In the genomic region with DNA sequence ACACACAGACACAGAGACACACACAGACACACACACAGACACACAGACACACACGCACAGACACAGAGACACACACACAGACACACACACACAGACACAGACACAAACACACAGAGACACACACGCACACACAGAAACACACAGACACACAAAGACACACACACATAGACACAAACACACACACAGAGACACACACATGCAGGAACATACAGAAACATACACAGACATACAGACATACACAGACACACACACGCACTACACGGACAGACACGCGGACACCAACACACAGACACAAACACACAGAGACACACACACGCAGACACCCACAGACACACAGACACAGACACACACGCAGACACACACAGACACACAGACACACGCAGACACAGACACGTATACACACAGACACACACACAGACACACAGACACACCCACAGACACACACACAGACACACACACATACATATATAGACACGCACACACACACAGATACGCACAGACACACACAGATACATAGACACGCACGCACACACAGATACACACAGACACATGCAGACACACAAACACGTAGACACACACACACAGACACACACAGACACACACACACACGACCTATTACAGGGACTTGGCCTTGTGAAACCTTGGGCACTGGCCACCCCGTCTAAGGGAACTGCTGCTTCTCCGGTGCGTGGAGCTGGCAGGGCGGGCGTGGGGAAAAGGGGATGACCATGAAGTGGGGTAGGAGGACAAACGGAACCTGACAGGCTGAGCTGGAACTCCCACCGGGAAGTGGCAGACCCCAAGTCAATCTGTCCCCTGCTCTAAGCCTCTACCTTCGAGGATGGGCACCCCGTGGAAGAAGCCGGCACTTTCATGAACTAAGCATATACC, we compare ENCODE assay signal across 17 cellular contexts.
"Had no signal": no experiment of that assay in that cellular context is flagged by ENCODE, and none has a peak within 500 bp of the region (broad histone marks: within the 10 kb centered on the region; RNA-seq: fewer than 3 reads in every experiment).

No MANE protein-coding gene starts in this region.

- DNase-seq: effector memory CD8-positive, alpha-beta T cell; esophagus squamous epithelium; immature natural killer cell; kidney; left cardiac atrium; left ventricle myocardium inferior; lower lobe of right lung; midbrain; psoas muscle; retina; spleen; stimulated activated CD4-positive, alpha-beta T cell treated with anti-CD3 and anti-CD28 coated beads, Interleukin-15, amount 100 ng/mL, for 24 hours; stimulated activated CD4-positive, alpha-beta T cell treated with anti-CD3 and anti-CD28 coated beads, Interleukin-4, amount 100 ng/mL, for 24 hours; tibial artery; upper lobe of right lung had no signal

- H3K4me1 ChIP-seq: lower lobe of right lung, psoas muscle, upper lobe of right lung had no signal

- ATAC-seq: effector memory CD8-positive, alpha-beta T cell; left cardiac atrium; lower lobe of right lung; psoas muscle; sciatic nerve; upper lobe of right lung had no signal

- H3K4me3 ChIP-seq: esophagus squamous epithelium, left ventricle myocardium inferior, lower lobe of right lung, psoas muscle, spleen, tibial artery, upper lobe of right lung had no signal

- H3K27ac ChIP-seq: esophagus squamous epithelium, left ventricle myocardium inferior, lower lobe of right lung, psoas muscle, spleen, tibial artery, upper lobe of right lung had no signal

- H3K36me3 ChIP-seq: esophagus squamous epithelium, left ventricle myocardium inferior, lower lobe of right lung, spleen, tibial artery, upper lobe of right lung had no signal

- FAIRE-seq: colon, kidney had no signal

- H3K9me3 ChIP-seq: esophagus squamous epithelium, left ventricle myocardium inferior, lower lobe of right lung, psoas muscle, spleen, tibial artery, upper lobe of right lung had no signal
